7 cellular contexts compared by ENCODE assay signal in genomic region chr9:34638138-34638445, GRCh38. TPM values are rescaled to one million over a fixed set of nuclear protein-coding genes. Genes with fewer than 3 reads are reported as not detected.
DNase-seq lines count a peak whose midpoint lies in the region; ATAC-seq and TF ChIP-seq lines count a peak whose summit lies in the region.

No MANE protein-coding gene starts in this region.

- no peaks in the 10 kb centered on the region for H3K27me3 Mint-ChIP-seq in HFFc6 (ENCODE audit: insufficient read depth)
- no peaks in the 10 kb centered on the region for H3K27me3 Mint-ChIP-seq in activated T-helper 2 cell treated with anti-CD3 and anti-CD28 coated beads, Interferon-gamma antibody, Interleukin-2, Interleukin-4, amounts not matched to agents 10 μg/mL and 5 μg/mL and 100 μg/mL, durations not matched to agents 14 hours and 24 hours and 36 hours (ENCODE audit: low read depth)
- no peaks in the 10 kb centered on the region for H3K27me3 Mint-ChIP-seq in stimulated activated naive CD8-positive, alpha-beta T cell treated with anti-CD3 and anti-CD28 coated beads, Interleukin-15, amount 100 ng/mL, for 72 hours

- peak overlapping the region; percentile 68 for H3K27ac Mint-ChIP-seq in HFFc6
- peak overlapping the region; percentile 86 for H3K27ac Mint-ChIP-seq in activated T-helper 2 cell treated with anti-CD3 and anti-CD28 coated beads, Interferon-gamma antibody, Interleukin-2, Interleukin-4, amounts not matched to agents 10 μg/mL and 5 μg/mL and 100 μg/mL, durations not matched to agents 14 hours and 24 hours and 36 hours
- peak overlapping the region; percentile 85 to 97 for H3K27ac Mint-ChIP-seq in stimulated activated naive CD8-positive, alpha-beta T cell treated with anti-CD3 and anti-CD28 coated beads, Interleukin-15, amount 100 ng/mL, for 72 hours

- H3K4me3 ChIP-seq in iPS-18a (ENCODE audit: low read length), result peak overlapping the region; percentile 81

- H3K9ac ChIP-seq in iPS-18a (ENCODE audit: low read length), result no peak overlapping the region

- H3K36me3 Mint-ChIP-seq in HFFc6 (ENCODE audit: low read depth), result peaks cover 11% of the 10 kb centered on the region; the same call in 1 of the 2 replicates
- peaks cover 31% of the 10 kb centered on the region for H3K36me3 Mint-ChIP-seq in activated T-helper 2 cell treated with anti-CD3 and anti-CD28 coated beads, Interferon-gamma antibody, Interleukin-2, Interleukin-4, amounts not matched to agents 10 μg/mL and 5 μg/mL and 100 μg/mL, durations not matched to agents 14 hours and 24 hours and 36 hours (ENCODE audit: low read depth)

- peaks cover 35% of the 10 kb centered on the region for H3K4me1 Mint-ChIP-seq in HFFc6 (ENCODE audit: low read depth)
- H3K4me1 Mint-ChIP-seq in activated T-helper 2 cell treated with anti-CD3 and anti-CD28 coated beads, Interferon-gamma antibody, Interleukin-2, Interleukin-4, amounts not matched to agents 10 μg/mL and 5 μg/mL and 100 μg/mL, durations not matched to agents 14 hours and 24 hours and 36 hours (ENCODE audit: low read depth), result peaks cover 31% of the 10 kb centered on the region
- peaks cover 47% of the 10 kb centered on the region for H3K4me1 Mint-ChIP-seq in stimulated activated naive CD8-positive, alpha-beta T cell treated with anti-CD3 and anti-CD28 coated beads, Interleukin-15, amount 100 ng/mL, for 72 hours

- H3K36me3 ChIP-seq in iPS-18a (ENCODE audit: control insufficient read depth, low read depth, low read length), result peaks cover 5% of the 10 kb centered on the region

- no peak for DNase-seq in HFFc6
- DNase-seq in activated T-helper 2 cell treated with anti-CD3 and anti-CD28 coated beads, Interferon-gamma antibody, Interleukin-2, Interleukin-4, amounts not matched to agents 10 μg/mL and 5 μg/mL and 100 μg/mL, durations not matched to agents 14 hours and 24 hours and 36 hours (ENCODE audit: low spot score), result no peak
- DNase-seq in stimulated activated naive CD8-positive, alpha-beta T cell treated with anti-CD3 and anti-CD28 coated beads, Interleukin-15, amount 100 ng/mL, for 72 hours, result peak in 1 of 2 donors; percentile 21
- DNase-seq in iPS-NIHi7 (ENCODE audit: extremely low spot score), result no peak

- H3K4me3 Mint-ChIP-seq in HFFc6, result peak overlapping the region; percentile 96
- H3K4me3 Mint-ChIP-seq in activated T-helper 2 cell treated with anti-CD3 and anti-CD28 coated beads, Interferon-gamma antibody, Interleukin-2, Interleukin-4, amounts not matched to agents 10 μg/mL and 5 μg/mL and 100 μg/mL, durations not matched to agents 14 hours and 24 hours and 36 hours (ENCODE audit: low read depth), result peak overlapping the region; percentile 97
- H3K4me3 Mint-ChIP-seq in stimulated activated naive CD8-positive, alpha-beta T cell treated with anti-CD3 and anti-CD28 coated beads, Interleukin-15, amount 100 ng/mL, for 72 hours, result peak overlapping the region; percentile 92

- H3K27ac ChIP-seq in iPS-18a (ENCODE audit: low read length), result no peak overlapping the region

- H3K4me1 ChIP-seq in iPS-18a (ENCODE audit: control insufficient read depth, low read depth, low read length), result peaks cover 5% of the 10 kb centered on the region

- ATAC-seq in stimulated activated naive CD8-positive, alpha-beta T cell treated with anti-CD3 and anti-CD28 coated beads, Interleukin-15, amount 100 ng/mL, for 72 hours, result no peak
- no peak for ATAC-seq in HG03565 (IDR thresholded peaks at IDR 0.05; ENCODE audit: unreplicated experiment)
- ATAC-seq in HG03135 (IDR thresholded peaks at IDR 0.05; ENCODE audit: unreplicated experiment), result no peak

- TF ChIP-seq CTCF in HFFc6 (IDR thresholded peaks at IDR 0.05), result no peak

- H3K9me3 Mint-ChIP-seq in HFFc6, result no peaks in the 10 kb centered on the region
- H3K9me3 Mint-ChIP-seq in activated T-helper 2 cell treated with anti-CD3 and anti-CD28 coated beads, Interferon-gamma antibody, Interleukin-2, Interleukin-4, amounts not matched to agents 10 μg/mL and 5 μg/mL and 100 μg/mL, durations not matched to agents 14 hours and 24 hours and 36 hours, result no peaks in the 10 kb centered on the region
- no peaks in the 10 kb centered on the region for H3K9me3 Mint-ChIP-seq in stimulated activated naive CD8-positive, alpha-beta T cell treated with anti-CD3 and anti-CD28 coated beads, Interleukin-15, amount 100 ng/mL, for 72 hours

- intact Hi-C loops in activated T-helper 2 cell treated with anti-CD3 and anti-CD28 coated beads, Interferon-gamma antibody, Interleukin-2, Interleukin-4, amounts not matched to agents 10 μg/mL and 5 μg/mL and 100 μg/mL, durations not matched to agents 14 hours and 24 hours and 36 hours (cut with micrococcal nuclease), result loop anchor here (2.0 to 5.0 kb wide), 2 partner anchors 27 to 36 kb away; no protein-coding TSS in a partner anchor

- no peaks in the 10 kb centered on the region for H3K9me3 ChIP-seq in iPS-18a (ENCODE audit: control insufficient read depth, low read depth, low read length)

- H3K27me3 ChIP-seq in iPS-18a (ENCODE audit: control insufficient read depth, insufficient read depth, low read length), result peaks cover 4% of the 10 kb centered on the region

RNA-seq across cellular contexts. Expression of gene SIGMAR1, which starts 0.5 kb away (rescaled TPM):
- total RNA-seq in HFFc6 (2021; fragmentation: NEBNext Ultra II Directional; extraction: Animal tissue kit (Norgen Biotek cat#: 25700)), result 100 to 1,000 TPM; 126 to 148 (median 138) TPM
- total RNA-seq in activated T-helper 2 cell treated with anti-CD3 and anti-CD28 coated beads, Interferon-gamma antibody, Interleukin-2, Interleukin-4, amounts not matched to agents 10 μg/mL and 5 μg/mL and 100 μg/mL, durations not matched to agents 14 hours and 24 hours and 36 hours, result 105 and 109 TPM in 2 replicates

RNA-seq across cellular contexts. Expression of gene GALT, which starts 8.4 kb away (rescaled TPM):
- total RNA-seq in HFFc6 (2021; fragmentation: NEBNext Ultra II Directional; extraction: Animal tissue kit (Norgen Biotek cat#: 25700)), result 10 to 100 TPM; 20.5 to 27.4 (median 22.0) TPM
- 74.3 and 78.4 TPM in 2 replicates for total RNA-seq in activated T-helper 2 cell treated with anti-CD3 and anti-CD28 coated beads, Interferon-gamma antibody, Interleukin-2, Interleukin-4, amounts not matched to agents 10 μg/mL and 5 μg/mL and 100 μg/mL, durations not matched to agents 14 hours and 24 hours and 36 hours

RNA-seq across cellular contexts. Expression of gene ARID3C, which starts 9.2 kb away (rescaled TPM):
- under 1 TPM in 2 of 6 experiments, not detected in 4; 0.14 to 0.17 TPM for total RNA-seq in HFFc6 (2021; fragmentation: NEBNext Ultra II Directional; extraction: Animal tissue kit (Norgen Biotek cat#: 25700))
- total RNA-seq in activated T-helper 2 cell treated with anti-CD3 and anti-CD28 coated beads, Interferon-gamma antibody, Interleukin-2, Interleukin-4, amounts not matched to agents 10 μg/mL and 5 μg/mL and 100 μg/mL, durations not matched to agents 14 hours and 24 hours and 36 hours, result 0.14 and 0.21 TPM in 2 replicates

RNA-seq across cellular contexts. Expression of gene IL11RA, which starts 13.9 kb away (rescaled TPM):
- total RNA-seq in HFFc6 (2021; fragmentation: NEBNext Ultra II Directional; extraction: Animal tissue kit (Norgen Biotek cat#: 25700)), result 10 to 100 TPM; 20.9 to 26.3 (median 23.6) TPM
- 27.4 and 33.8 TPM in 2 replicates for total RNA-seq in activated T-helper 2 cell treated with anti-CD3 and anti-CD28 coated beads, Interferon-gamma antibody, Interleukin-2, Interleukin-4, amounts not matched to agents 10 μg/mL and 5 μg/mL and 100 μg/mL, durations not matched to agents 14 hours and 24 hours and 36 hours

RNA-seq across cellular contexts. Expression of gene DCTN3, which starts 17.8 kb away (rescaled TPM):
- total RNA-seq in HFFc6 (2021; fragmentation: NEBNext Ultra II Directional; extraction: Animal tissue kit (Norgen Biotek cat#: 25700)), result 100 to 1,000 TPM; 150 to 176 (median 161) TPM
- 57.8 and 65.5 TPM in 2 replicates for total RNA-seq in activated T-helper 2 cell treated with anti-CD3 and anti-CD28 coated beads, Interferon-gamma antibody, Interleukin-2, Interleukin-4, amounts not matched to agents 10 μg/mL and 5 μg/mL and 100 μg/mL, durations not matched to agents 14 hours and 24 hours and 36 hours
